8 cellular contexts compared by ENCODE assay signal in genomic region chr10:128125416-128125943, GRCh38. TPM values are rescaled to one million over a fixed set of nuclear protein-coding genes. Genes with fewer than 3 reads are reported as not detected.
DNase-seq lines count a peak whose midpoint lies in the region; ATAC-seq, FAIRE-seq and TF ChIP-seq lines count a peak whose summit lies in the region.

No MANE protein-coding gene starts in this region.

- H3K9me3 Mint-ChIP-seq in natural killer cell treated with Interleukin-12 subunit alpha and Interleukin-12 subunit beta and Interleukin-15 and Interleukin-18, amount 100 ng/mL, for 72 hours: no peaks in the 10 kb centered on the region

- FAIRE-seq in GM19239 (lab: Jason Lieb, UNC): peak; percentile 44

- H3K36me3 ChIP-seq in Peyer's patch (no peaks in the 10 kb centered on the region), ectodermal cell (ENCODE audit: control insufficient read depth, insufficient read depth, low read length) (peaks cover 13% of the 10 kb centered on the region)

- TF ChIP-seq POLR2A in Peyer's patch (IDR thresholded peaks at IDR 0.05) (no peak), GM18505 (IDR thresholded peaks at IDR 0.05; ENCODE audit: borderline replicate concordance, extremely low read depth, insufficient read depth, insufficient read length) (no peak)

- H3K36me3 Mint-ChIP-seq in natural killer cell treated with Interleukin-12 subunit alpha and Interleukin-12 subunit beta and Interleukin-15 and Interleukin-18, amount 100 ng/mL, for 72 hours: peaks cover 17% of the 10 kb centered on the region

- H3K4me1 ChIP-seq in Peyer's patch (peaks cover 0 to 17% (median 8%) of the 10 kb centered on the region in 4 donors), ectodermal cell (ENCODE audit: control insufficient read depth, insufficient read depth, low read length) (peaks cover 13% of the 10 kb centered on the region)

- 1% methylated on average over 33 of the region's 33 CpGs for WGBS in ectodermal cell, 2 experiments

- H3K27me3 ChIP-seq in Peyer's patch (no peaks in the 10 kb centered on the region), ectodermal cell (ENCODE audit: control insufficient read depth, insufficient read depth, low read length, poor library complexity, severe bottlenecking) (peaks cover 6% of the 10 kb centered on the region)

- H3K27ac Mint-ChIP-seq in natural killer cell treated with Interleukin-12 subunit alpha and Interleukin-12 subunit beta and Interleukin-15 and Interleukin-18, amount 100 ng/mL, for 72 hours: peak overlapping the region; percentile 62 to 85

- TF ChIP-seq CTCF in Peyer's patch (IDR thresholded peaks at IDR 0.05): no peak

- no peak for DNase-seq in GM19239 (ENCODE audit: insufficient read length, low spot score)
- DNase-seq in Peyer's patch: peak in 2 of 3 donors; percentile 63 to 65
- no peak for DNase-seq in natural killer cell treated with Interleukin-12 subunit alpha and Interleukin-12 subunit beta and Interleukin-15 and Interleukin-18, amount 100 ng/mL, for 72 hours (ENCODE audit: low spot score)
- no peak for DNase-seq in T-helper 9 cell
- DNase-seq in NK-92 (lab: John Stamatoyannopoulos, UW; ENCODE audit: unreplicated experiment): no peak

- peak overlapping the region; percentile 58 to 93 (median 66) for H3K4me3 ChIP-seq in Peyer's patch
- H3K4me3 ChIP-seq in ectodermal cell (ENCODE audit: insufficient read depth, low read depth, low read length): peak overlapping the region; percentile 73

- H3K27ac ChIP-seq in Peyer's patch: peak overlapping the region in 3 of 4 donors; percentile 39 to 51 (median 42)
- no peak overlapping the region for H3K27ac ChIP-seq in ectodermal cell (ENCODE audit: insufficient read depth, low read depth, low read length, poor library complexity, severe bottlenecking)

- H3K4me3 Mint-ChIP-seq in natural killer cell treated with Interleukin-12 subunit alpha and Interleukin-12 subunit beta and Interleukin-15 and Interleukin-18, amount 100 ng/mL, for 72 hours: peak overlapping the region; percentile 88

- no peak for ATAC-seq in natural killer cell treated with Interleukin-12 subunit alpha and Interleukin-12 subunit beta and Interleukin-15 and Interleukin-18, amount 100 ng/mL, for 72 hours
- ATAC-seq in GM21360 (IDR thresholded peaks at IDR 0.05; ENCODE audit: unreplicated experiment) (no peak), GM18505 (IDR thresholded peaks at IDR 0.05; ENCODE audit: unreplicated experiment) (no peak)

- H3K27me3 Mint-ChIP-seq in natural killer cell treated with Interleukin-12 subunit alpha and Interleukin-12 subunit beta and Interleukin-15 and Interleukin-18, amount 100 ng/mL, for 72 hours: peaks cover 0 to 8% of the 10 kb centered on the region in 2 donors

- no peaks in the 10 kb centered on the region for H3K9me3 ChIP-seq in Peyer's patch
- no peaks in the 10 kb centered on the region for H3K9me3 ChIP-seq in ectodermal cell (ENCODE audit: control insufficient read depth, low read length)

- peaks cover 27 to 53% of the 10 kb centered on the region in 2 donors for H3K4me1 Mint-ChIP-seq in natural killer cell treated with Interleukin-12 subunit alpha and Interleukin-12 subunit beta and Interleukin-15 and Interleukin-18, amount 100 ng/mL, for 72 hours (ENCODE audit: low read depth in 2 of 2)

RNA-seq across cellular contexts. Expression of gene MKI67, which starts 0.7 kb away (rescaled TPM):
- total RNA-seq in Peyer's patch: 10 to 100 TPM; 11.9 to 74.3 (median 18.9) TPM
- 61.3 TPM for polyA plus RNA-seq in ectodermal cell (2013, experiment 1 of 4)
- polyA plus RNA-seq in ectodermal cell (2013, experiment 2 of 4): 76.2 TPM
- 52.3 TPM for polyA plus RNA-seq in ectodermal cell (2013, experiment 3 of 4)
- 67.2 TPM for polyA plus RNA-seq in ectodermal cell (2013, experiment 4 of 4)
- total RNA-seq in natural killer cell treated with Interleukin-12 subunit alpha and Interleukin-12 subunit beta and Interleukin-15 and Interleukin-18, amount 100 ng/mL, for 72 hours: 100 to 1,000 TPM; 141 to 270 TPM

Comparison
In these comparisons a context has a peak if more than half of its experiments do, and no peak if none do; other contexts are left out.
1. DNase-seq: peak in Peyer's patch (2 of 3); none in GM19239 (single experiment), natural killer cell treated with Interleukin-12 subunit alpha and Interleukin-12 subunit beta and Interleukin-15 and Interleukin-18, amount 100 ng/mL, for 72 hours (single experiment), T-helper 9 cell (single experiment) and NK-92 (single experiment).